In the genomic region with DNA sequence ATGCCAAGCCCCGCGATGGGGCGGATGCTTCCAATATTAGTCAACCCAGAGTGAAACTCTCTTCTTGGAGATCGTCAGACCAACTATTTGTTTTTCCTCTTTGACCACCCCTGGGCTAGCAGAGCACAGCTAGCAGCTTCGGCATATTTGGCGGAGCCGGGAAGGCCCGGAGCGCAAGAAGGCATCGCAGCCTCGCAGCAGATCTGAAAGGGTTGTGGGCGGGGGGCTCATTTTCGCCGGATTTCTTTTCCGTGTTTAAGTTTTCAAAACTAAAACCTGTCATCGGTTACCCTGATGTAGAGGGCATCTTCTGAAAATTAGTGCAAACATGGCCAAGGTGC, we compare ENCODE assay signal across 9 cellular contexts. TPM values are rescaled to one million over a fixed set of nuclear protein-coding genes. Genes with fewer than 3 reads are reported as not detected.
DNase-seq lines count a peak whose midpoint lies in the region; ATAC-seq and TF ChIP-seq lines count a peak whose summit lies in the region.
"Had no signal": no experiment of that assay in that cellular context is flagged by ENCODE, and none has a peak within 500 bp of the region (broad histone marks: within the 10 kb centered on the region; RNA-seq: fewer than 3 reads in every experiment).

No MANE protein-coding gene starts in this region.

- 3 to 9% methylated on average over 13 to 15 of the region's 16 CpGs for WGBS in upper lobe of left lung, 2 donors

- peaks cover 67% of the 10 kb centered on the region for H3K27me3 Mint-ChIP-seq in activated naive CD8-positive, alpha-beta T cell treated with anti-CD3 and anti-CD28 coated beads, Interleukin-2, amount 10 ng/mL, durations not matched to agents 7 days and 5 days

- DNase-seq in activated naive CD8-positive, alpha-beta T cell treated with anti-CD3 and anti-CD28 coated beads, Interleukin-2, amount 10 ng/mL, durations not matched to agents 7 days and 5 days = no peak
- DNase-seq in kidney tubule cell (ENCODE audit: low spot score) (peak; percentile 21), upper lobe of left lung (no peak), SKM-1 (lab: John Stamatoyannopoulos, UW; ENCODE audit: unreplicated experiment) (no peak), NCI-H1105 treated with DMSO at 0.1 percent for 48 hours (lab: John Stamatoyannopoulos, UW) (no peak)

- H3K4me1 ChIP-seq in upper lobe of left lung = peaks cover 0 to 20% (median 10%) of the 10 kb centered on the region in 4 donors

- no peaks in the 10 kb centered on the region for H3K9me3 Mint-ChIP-seq in activated naive CD8-positive, alpha-beta T cell treated with anti-CD3 and anti-CD28 coated beads, Interleukin-2, amount 10 ng/mL, durations not matched to agents 7 days and 5 days

- no peaks in the 10 kb centered on the region for H3K36me3 ChIP-seq in upper lobe of left lung

- no peak for TF ChIP-seq CTCF in upper lobe of left lung (IDR thresholded peaks at IDR 0.05)

- H3K4me3 ChIP-seq in GM08714 (ENCODE audit: low read length) (peak overlapping the region; percentile 22; the same call in 1 of the 2 replicates), upper lobe of left lung (peak overlapping the region; percentile 4 to 58 (median 50))
- H3K4me3 ChIP-seq: K562 had no signal

- peak; percentile 38 for ATAC-seq in HG02884 (IDR thresholded peaks at IDR 0.05; ENCODE audit: unreplicated experiment)
- no peak for ATAC-seq in activated naive CD8-positive, alpha-beta T cell treated with anti-CD3 and anti-CD28 coated beads, Interleukin-2, amount 10 ng/mL, durations not matched to agents 7 days and 5 days (ENCODE audit: low read depth)
- peak in 1 of 2 donors; percentile 59 for ATAC-seq in upper lobe of left lung (ENCODE audit: low FRiP score in 2 of 2)
- no peak for ATAC-seq in HG03108 (IDR thresholded peaks at IDR 0.05; ENCODE audit: unreplicated experiment)

- H3K27ac Mint-ChIP-seq in activated naive CD8-positive, alpha-beta T cell treated with anti-CD3 and anti-CD28 coated beads, Interleukin-2, amount 10 ng/mL, durations not matched to agents 7 days and 5 days = no peak overlapping the region

- H3K4me3 Mint-ChIP-seq in activated naive CD8-positive, alpha-beta T cell treated with anti-CD3 and anti-CD28 coated beads, Interleukin-2, amount 10 ng/mL, durations not matched to agents 7 days and 5 days = peak overlapping the region; percentile 67

- peaks cover 0 to 12% (median 0%) of the 10 kb centered on the region in 4 donors for H3K27me3 ChIP-seq in upper lobe of left lung

- TF ChIP-seq POLR2A in upper lobe of left lung (IDR thresholded peaks at IDR 0.05) = no peak

- no peaks in the 10 kb centered on the region for H3K9me3 ChIP-seq in upper lobe of left lung

- H3K4me1 Mint-ChIP-seq in activated naive CD8-positive, alpha-beta T cell treated with anti-CD3 and anti-CD28 coated beads, Interleukin-2, amount 10 ng/mL, durations not matched to agents 7 days and 5 days = peaks cover 13% of the 10 kb centered on the region

- no peak overlapping the region for H3K27ac ChIP-seq in upper lobe of left lung

- no peaks in the 10 kb centered on the region for H3K36me3 Mint-ChIP-seq in activated naive CD8-positive, alpha-beta T cell treated with anti-CD3 and anti-CD28 coated beads, Interleukin-2, amount 10 ng/mL, durations not matched to agents 7 days and 5 days

- POLR2A ChIA-PET in activated naive CD8-positive, alpha-beta T cell treated with anti-CD3 and anti-CD28 coated beads, Interleukin-2, amount 10 ng/mL, durations not matched to agents 7 days and 5 days (lab: Charles Lee) = no interaction called here

- no peak for TF ChIP-seq EP300 in upper lobe of left lung (IDR thresholded peaks at IDR 0.05)

RNA-seq across cellular contexts. Expression of a gene that starts 0.3 kb away (rescaled TPM):
- total RNA-seq in activated naive CD8-positive, alpha-beta T cell treated with anti-CD3 and anti-CD28 coated beads, Interleukin-2, amount 10 ng/mL, durations not matched to agents 7 days and 5 days = not detected
- 10 to 100 TPM; 22.1 to 93.5 (median 40.2) TPM for total RNA-seq in upper lobe of left lung
- total RNA-seq: K562 had no signal

Comparison
In these comparisons a context has a peak if more than half of its experiments do, and no peak if none do; other contexts are left out.
1. RNA of a gene that starts 0.3 kb away (total RNA-seq): 22.1 to 93.5 TPM in upper lobe of left lung; not detected in activated naive CD8-positive, alpha-beta T cell treated with anti-CD3 and anti-CD28 coated beads, Interleukin-2, amount 10 ng/mL, durations not matched to agents 7 days and 5 days; every median in the first group is over 10 times any median in the second.